19 cellular contexts compared by ENCODE assay signal in genomic region chr9:96078866-96079505, GRCh38.
A peak's percentile ranks its signal among the peaks of the same experiment; 100 is the strongest.
DNase-seq lines count a peak whose midpoint lies in the region; ATAC-seq and TF ChIP-seq lines count a peak whose summit lies in the region.
"Had no signal": no experiment of that assay in that cellular context is flagged by ENCODE, and none has a peak within 500 bp of the region (broad histone marks: within the 10 kb centered on the region; RNA-seq: fewer than 3 reads in every experiment).

No MANE protein-coding gene starts in this region.

- H3K4me3 ChIP-seq in HCT116 (replicated peaks in 1 of 2; ENCODE audit: low read depth in 1 of 2, low read length in 2 of 2) (no peak overlapping the region), sigmoid colon (no peak overlapping the region)
- H3K4me3 ChIP-seq: HAP-1 had no signal

- peaks cover 18 to 35% of the 10 kb centered on the region in 2 experiments for H3K4me1 ChIP-seq in HCT116 (ENCODE audit: control insufficient read depth in 1 of 2, insufficient read depth in 2 of 2, low read length in 2 of 2)
- peaks cover 0 to 30% (median 21%) of the 10 kb centered on the region in 4 donors for H3K4me1 ChIP-seq in sigmoid colon
- H3K4me1 ChIP-seq: HAP-1 had no signal

- H3K9ac ChIP-seq in HCT116 (ENCODE audit: low read length) = no peak overlapping the region
- H3K9ac ChIP-seq: KMS-11 had no signal

- H3K4me1 Mint-ChIP-seq in activated CD4-positive, alpha-beta T cell treated with anti-CD3 and anti-CD28 coated beads, Interleukin-2, amount 10 ng/mL, durations not matched to agents 24 days and 14 days = peaks cover 2% of the 10 kb centered on the region
- H3K4me1 Mint-ChIP-seq: B cell had no signal

- ATAC-seq in HCT116 (no peak), SK-N-SH treated with all-trans-retinoic acid at 6 μM for 48 hours (peak; percentile 45; the same call in 1 of the 3 replicates), HG02981 (IDR thresholded peaks at IDR 0.05; ENCODE audit: unreplicated experiment) (no peak)
- ATAC-seq: left colon had no signal

- H4K20me1 ChIP-seq in HCT116 (ENCODE audit: insufficient read depth) = no peaks in the 10 kb centered on the region

- no peaks in the 10 kb centered on the region for H3K36me3 ChIP-seq in HCT116 (ENCODE audit: control insufficient read depth in 1 of 2, insufficient read depth in 2 of 2, low read length in 2 of 2)
- no peaks in the 10 kb centered on the region for H3K36me3 ChIP-seq in sigmoid colon
- H3K36me3 ChIP-seq: HAP-1 had no signal

- no peaks in the 10 kb centered on the region for H3K9me2 ChIP-seq in HCT116 (ENCODE audit: insufficient read depth)

- intact Hi-C loops in HCT116 (cut with micrococcal nuclease) (no loop called here), sigmoid colon (cut with DNase I) (no loop called here)
- intact Hi-C loops in activated CD4-positive, alpha-beta T cell treated with anti-CD3 and anti-CD28 coated beads, Interleukin-2, amount 10 ng/mL, durations not matched to agents 24 days and 14 days (cut with micrococcal nuclease) = no loop called here

- H3K27ac Mint-ChIP-seq in activated CD4-positive, alpha-beta T cell treated with anti-CD3 and anti-CD28 coated beads, Interleukin-2, amount 10 ng/mL, durations not matched to agents 24 days and 14 days = no peak overlapping the region
- H3K27ac Mint-ChIP-seq: B cell had no signal

- H2AFZ ChIP-seq in HCT116 (ENCODE audit: low read depth, low read length, poor library complexity, severe bottlenecking) = no peak overlapping the region

- H3K36me3 Mint-ChIP-seq in activated CD4-positive, alpha-beta T cell treated with anti-CD3 and anti-CD28 coated beads, Interleukin-2, amount 10 ng/mL, durations not matched to agents 24 days and 14 days (ENCODE audit: low read depth) = no peaks in the 10 kb centered on the region

- peaks cover 9% of the 10 kb centered on the region for H3K27me3 Mint-ChIP-seq in activated CD4-positive, alpha-beta T cell treated with anti-CD3 and anti-CD28 coated beads, Interleukin-2, amount 10 ng/mL, durations not matched to agents 24 days and 14 days

- TF ChIP-seq POLR2A in HCT116 (IDR thresholded peaks at IDR 0.05; ENCODE audit: borderline replicate concordance, extremely low read depth, insufficient read depth, insufficient read length) (no peak), sigmoid colon (IDR thresholded peaks at IDR 0.05) (no peak)

- RAD21 ChIA-PET in HCT116 (lab: Charles Lee; ENCODE audit: low non-redundant PET in 1 of 2, low total read pairs in 2 of 2, uncharacterized antibody in 2 of 2, unreplicated experiment in 2 of 2) = interaction anchor here in 1 of 2 experiments (1.0 kb wide), 1 partner anchor 11 kb away, joined by 4 read pairs; no protein-coding TSS in a partner anchor

- WGBS in sigmoid colon, 2 donors = 71 to 77% methylated on average over 4 of the region's 4 CpGs

- H3K4me2 ChIP-seq in HCT116 (ENCODE audit: low read length) = no peak overlapping the region
- H3K4me2 ChIP-seq: KMS-11 had no signal

- H3K9me3 ChIP-seq in HCT116 (ENCODE audit: control insufficient read depth in 1 of 2, insufficient read depth in 1 of 2, low read depth in 1 of 2, low read length in 2 of 2) (no peaks in the 10 kb centered on the region), sigmoid colon (no peaks in the 10 kb centered on the region)
- H3K9me3 ChIP-seq: HAP-1 had no signal

- H3K27me3 ChIP-seq in HCT116 (ENCODE audit: insufficient read depth, low read length) (no peaks in the 10 kb centered on the region), sigmoid colon (no peaks in the 10 kb centered on the region)

- H3K4me3 Mint-ChIP-seq in activated CD4-positive, alpha-beta T cell treated with anti-CD3 and anti-CD28 coated beads, Interleukin-2, amount 10 ng/mL, durations not matched to agents 24 days and 14 days = no peak overlapping the region
- H3K4me3 Mint-ChIP-seq: B cell had no signal

- TF ChIP-seq RAD21 in HCT116 (IDR thresholded peaks at IDR 0.05; ENCODE audit: low read depth) = peak; percentile 45

- DNase-seq in HCT116 (ENCODE audit: low read depth, low spot score) (no peak), fibroblast of peridontal ligament (ENCODE audit: extremely low read depth) (peak; percentile 5), sigmoid colon (no peak)
- no peak for DNase-seq in stimulated activated CD4-positive, alpha-beta T cell treated with anti-CD3 and anti-CD28 coated beads, Interleukin-4, amount 100 ng/mL, for 4 hours
- DNase-seq in activated CD4-positive, alpha-beta T cell treated with anti-CD3 and anti-CD28 coated beads, Interleukin-2, amount 10 ng/mL, durations not matched to agents 24 days and 14 days = no peak
- DNase-seq: activated CD4-positive, alpha-beta T cell treated with anti-CD3 and anti-CD28 coated beads for 48 hours; activated CD8-positive, alpha-beta memory T cell treated with anti-CD3 and anti-CD28 coated beads, Interleukin-2, amount 50 U/mL, for 4 hours; activated gamma-delta T cell treated with Interleukin-2 at 50 U/mL for 16 hours; anterior cingulate cortex; Calu3; foreskin melanocyte; left colon; NCI-H2227 treated with DMSO at 0.1 percent for 48 hours; stimulated activated CD4-positive, alpha-beta T cell treated with anti-CD3 and anti-CD28 coated beads, Interleukin-2, amount 100 ng/mL, for 48 hours had no signal

- H3K27ac ChIP-seq in HCT116 (ENCODE audit: low read depth, low read length) = no peak overlapping the region
- H3K27ac ChIP-seq in sigmoid colon = peak overlapping the region; percentile 40 to 68 (median 64)
- H3K27ac ChIP-seq: KMS-11 had no signal

- no peaks in the 10 kb centered on the region for H3K79me2 ChIP-seq in HCT116 (ENCODE audit: insufficient read depth, low read length)

- no peaks in the 10 kb centered on the region for H3K9me3 Mint-ChIP-seq in activated CD4-positive, alpha-beta T cell treated with anti-CD3 and anti-CD28 coated beads, Interleukin-2, amount 10 ng/mL, durations not matched to agents 24 days and 14 days

- POLR2A ChIA-PET in HCT116 (lab: Charles Lee) = no interaction called here

- no peak for TF ChIP-seq EP300 in sigmoid colon (IDR thresholded peaks at IDR 0.05)

- BruUV-seq in HCT116 (replicated peaks; lab: Mats Ljungman, UMichigan) = no TSS peak

- CTCF ChIA-PET in HCT116 (lab: Charles Lee) = interaction anchor here (0.6 kb wide), 1 partner anchor 11 kb away, joined by 3 read pairs; no protein-coding TSS in a partner anchor

- TF ChIP-seq CTCF in HCT116 (IDR thresholded peaks at IDR 0.05 in 2 of 3, conservative IDR thresholded peaks at IDR 0.05 in 1 of 3; ENCODE audit: borderline replicate concordance in 1 of 3, insufficient read depth in 1 of 3, low read depth in 2 of 3, low read length in 2 of 3) (peak in 2 of 3 experiments; percentile 14 to 28; a peak in 2 of 6 replicates), sigmoid colon (IDR thresholded peaks at IDR 0.05) (peak in 1 of 4 experiments; percentile 16)

TF ChIP-seq in HCT116, 20 proteins besides CTCF, POLR2A, EP300 and RAD21:
- TF ChIP-seq JUND (IDR thresholded peaks at IDR 0.05) = no peak
- peak; percentile 55 for TF ChIP-seq CEBPB (IDR thresholded peaks at IDR 0.05; ENCODE audit: low read depth)

TF ChIP-seq in SK-N-SH treated with all-trans-retinoic acid at 6 μM for 48 hours, 23 proteins besides CTCF, POLR2A, EP300 and RAD21 (continues in another document):
- TF ChIP-seq TCF4 (CRISPR knock-in tag; IDR thresholded peaks at IDR 0.05; ENCODE audit: borderline replicate concordance) (no peak), ESRRG (CRISPR knock-in tag; IDR thresholded peaks at IDR 0.05) (no peak), RARB (CRISPR knock-in tag; IDR thresholded peaks at IDR 0.05) (no peak), PPARA (CRISPR knock-in tag; IDR thresholded peaks at IDR 0.05; ENCODE audit: borderline replicate concordance) (no peak), CSDC2 (CRISPR knock-in tag; IDR thresholded peaks at IDR 0.05) (no peak), ZC3H10 (CRISPR knock-in tag; IDR thresholded peaks at IDR 0.05) (no peak), CREB5 (CRISPR knock-in tag; IDR thresholded peaks at IDR 0.05; ENCODE audit: low read depth) (no peak), ZNF565 (CRISPR knock-in tag; conservative IDR thresholded peaks at IDR 0.05; ENCODE audit: low read depth) (no peak), ARNTL (CRISPR knock-in tag; IDR thresholded peaks at IDR 0.05; ENCODE audit: borderline replicate concordance, low read depth) (no peak), ISL1 (CRISPR knock-in tag; IDR thresholded peaks at IDR 0.05) (no peak), GLIS3 (CRISPR knock-in tag; IDR thresholded peaks at IDR 0.05) (no peak), ZNF8 (CRISPR knock-in tag; IDR thresholded peaks at IDR 0.05) (no peak), OSR1 (CRISPR knock-in tag; IDR thresholded peaks at IDR 0.05) (no peak), POU6F1 (CRISPR knock-in tag; IDR thresholded peaks at IDR 0.05; ENCODE audit: borderline replicate concordance, low read depth) (no peak), ZNF70 (CRISPR knock-in tag; IDR thresholded peaks at IDR 0.05) (no peak)
